Comparison of ENCODE assay signal across 10 cellular contexts in the genomic region with DNA sequence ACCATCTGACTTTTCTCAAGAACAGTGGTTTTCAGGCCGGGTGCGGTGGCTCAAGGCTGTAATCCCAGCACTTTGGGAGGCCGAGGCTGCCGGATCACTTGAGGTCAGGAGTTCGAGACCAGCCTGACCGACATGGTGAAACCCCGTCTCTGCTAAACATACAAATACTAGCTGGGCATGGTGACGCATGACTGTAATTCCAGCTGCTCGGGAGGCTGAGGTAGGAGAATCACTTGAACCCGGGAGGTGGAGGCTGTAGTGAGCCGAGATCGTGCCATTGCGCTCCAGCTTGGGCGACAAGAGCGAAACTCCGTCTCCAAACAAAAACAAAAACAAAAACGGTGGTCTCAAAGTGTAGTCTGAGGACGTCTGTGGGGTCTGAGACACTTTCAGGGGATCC. TPM values are rescaled to one million over a fixed set of nuclear protein-coding genes. Genes with fewer than 3 reads are reported as not detected.
DNase-seq lines count a peak whose midpoint lies in the region; ATAC-seq and TF ChIP-seq lines count a peak whose summit lies in the region.
"Not testable (repeated sequence)": the region's sequence is repeated elsewhere in the genome, so short reads cannot be mapped to it uniquely, and the experiment has no call there.
"Had no signal": no experiment of that assay in that cellular context is flagged by ENCODE, and none has a peak within 500 bp of the region (broad histone marks: within the 10 kb centered on the region; RNA-seq: fewer than 3 reads in every experiment).

No MANE protein-coding gene starts in this region.

- WGBS in GM23248 (ENCODE audit: low coverage in 1 of 2, low lambda C conversion rate in 2 of 2, missing lambda C conversion rate in 2 of 2), 2 experiments = 85% methylated on average over 18 of the region's 18 CpGs
- WGBS in mesodermal cell (ENCODE audit: insufficient coverage in 2 of 2), 2 experiments = 87% methylated on average over 17 to 18 of the region's 18 CpGs

- DNase-seq in A673 (ENCODE audit: low spot score); GM23248; activated CD8-positive, alpha-beta T cell treated with anti-CD3 and anti-CD28 coated beads for 36 hours; breast epithelium (ENCODE audit: low spot score in 2 of 2); fibroblast of the aortic adventitia (ENCODE audit: low read depth); retinal pigment epithelial cell (ENCODE audit: low read depth): not testable (repeated sequence)

- ATAC-seq in activated CD8-positive, alpha-beta T cell treated with anti-CD3 and anti-CD28 coated beads for 36 hours = not testable (repeated sequence)

- not testable (repeated sequence) for H3K9me2 ChIP-seq in GM23248 (ENCODE audit: insufficient read depth)

- POLR2A ChIA-PET in A673 (lab: Charles Lee; ENCODE audit: low non-redundant PET) = interaction anchor here (0.7 kb wide), 1 partner anchor 642 kb away, joined by 5 read pairs; no protein-coding TSS in a partner anchor
- POLR2A ChIA-PET in activated CD8-positive, alpha-beta T cell treated with anti-CD3 and anti-CD28 coated beads for 36 hours (lab: Charles Lee) = interaction anchor here (0.8 to 1.5 kb wide), 3 partner anchors 10 to 174 kb away, joined by 3 to 7 read pairs (median 4); no protein-coding TSS in a partner anchor

- not testable (repeated sequence) for H3K9me3 ChIP-seq in A673 (ENCODE audit: low read depth, low read length, poor library complexity, severe bottlenecking); GM23248 (ENCODE audit: low read depth); OCI-LY3 (ENCODE audit: insufficient read depth, low read length); breast epithelium; mesodermal cell (ENCODE audit: control insufficient read depth, low read length)

- not testable (repeated sequence) for TF ChIP-seq CTCF in A673 (conservative IDR thresholded peaks at IDR 0.05; ENCODE audit: low read depth, low read length); OCI-LY3 (IDR thresholded peaks at IDR 0.05; ENCODE audit: low read depth, low read length); activated CD8-positive, alpha-beta T cell treated with anti-CD3 and anti-CD28 coated beads for 36 hours (IDR thresholded peaks at IDR 0.05); breast epithelium (IDR thresholded peaks at IDR 0.05); fibroblast of the aortic adventitia (IDR thresholded peaks at IDR 0.05; ENCODE audit: insufficient read depth, low read length); retinal pigment epithelial cell (conservative IDR thresholded peaks at IDR 0.05; ENCODE audit: low read depth, low read length)

- peaks cover 54% of the 10 kb centered on the region for H3K79me2 ChIP-seq in GM23248 (ENCODE audit: insufficient read depth)
- peaks cover 38% of the 10 kb centered on the region for H3K79me2 ChIP-seq in OCI-LY3 (ENCODE audit: low read length)

- H3K4me3 ChIP-seq in A673 (ENCODE audit: low read depth, low read length, poor library complexity, severe bottlenecking) = peak overlapping the region; percentile 98
- peak overlapping the region; percentile 93 for H3K4me3 ChIP-seq in GM23248
- peak overlapping the region; percentile 86 for H3K4me3 ChIP-seq in OCI-LY3 (ENCODE audit: low read length)
- H3K4me3 ChIP-seq in breast epithelium = peak overlapping the region in 2 of 3 donors; percentile 75 to 78
- peak overlapping the region; percentile 96 for H3K4me3 ChIP-seq in fibroblast of the aortic adventitia (ENCODE audit: low read depth, low read length)
- H3K4me3 ChIP-seq in mesodermal cell (ENCODE audit: extremely low read depth, insufficient read depth, low read length, poor library complexity, severe bottlenecking) = peak overlapping the region; percentile 96
- H3K4me3 ChIP-seq in retinal pigment epithelial cell (ENCODE audit: low read length) = peak overlapping the region; percentile 89

- H3K27ac ChIP-seq in A673 (ENCODE audit: low read depth, low read length, poor library complexity, severe bottlenecking); GM23248; breast epithelium; mesodermal cell (ENCODE audit: low read depth, low read length, severe bottlenecking): not testable (repeated sequence)
- 0 out of 2 replicates have a peak overlapping the region, but pooled peaks have one; percentile 60 for H3K27ac ChIP-seq in OCI-LY3 (ENCODE audit: low read length)

- not testable (repeated sequence) for TF ChIP-seq POLR2A in breast epithelium (IDR thresholded peaks at IDR 0.05)

- not testable (repeated sequence) for H2AFZ ChIP-seq in GM23248; OCI-LY3 (ENCODE audit: low read depth, low read length)

- peak overlapping the region; percentile 100 for H3K4me3 Mint-ChIP-seq in activated CD8-positive, alpha-beta T cell treated with anti-CD3 and anti-CD28 coated beads for 36 hours

- in situ Hi-C loops in GM23248 (cut with MboI) = not testable (repeated sequence)

- not testable (repeated sequence) for H3K9me3 Mint-ChIP-seq in activated CD8-positive, alpha-beta T cell treated with anti-CD3 and anti-CD28 coated beads for 36 hours

- intact Hi-C loops in A673 (cut with micrococcal nuclease; ENCODE audit: unreplicated experiment) = loop anchor here (2.0 to 10.0 kb wide), 3 partner anchors 296 to 662 kb away; a partner anchor contains a TSS
- intact Hi-C loops in activated CD8-positive, alpha-beta T cell treated with anti-CD3 and anti-CD28 coated beads for 36 hours (cut with micrococcal nuclease) = loop anchor here (10.0 kb wide), 1 partner anchor 292 kb away; a partner anchor contains a TSS
- intact Hi-C loops in breast epithelium (cut with DNase I; ENCODE audit: low total_unique reads) = not testable (repeated sequence)

- H3K36me3 ChIP-seq in A673 (ENCODE audit: insufficient read depth, low read length, poor library complexity, severe bottlenecking) (peaks cover 26% of the 10 kb centered on the region), GM23248 (ENCODE audit: low read depth) (peaks cover 17% of the 10 kb centered on the region), OCI-LY3 (replicated peaks; ENCODE audit: low read depth, low read length) (peaks cover 15% of the 10 kb centered on the region), mesodermal cell (ENCODE audit: control insufficient read depth, insufficient read depth, low read length) (peaks cover 25% of the 10 kb centered on the region)
- not testable (repeated sequence) for H3K36me3 ChIP-seq in breast epithelium

- H3K4me1 ChIP-seq in A673 (ENCODE audit: insufficient read depth, low read length, poor library complexity, severe bottlenecking) (peaks cover 13% of the 10 kb centered on the region), GM23248 (ENCODE audit: insufficient read depth) (peaks cover 10% of the 10 kb centered on the region), OCI-LY3 (ENCODE audit: low read length) (peaks cover 71% of the 10 kb centered on the region)
- not testable (repeated sequence) for H3K4me1 ChIP-seq in breast epithelium; mesodermal cell (ENCODE audit: control insufficient read depth, insufficient read depth, low read length, poor library complexity, severe bottlenecking)

- peaks cover 22% of the 10 kb centered on the region for H3K36me3 Mint-ChIP-seq in activated CD8-positive, alpha-beta T cell treated with anti-CD3 and anti-CD28 coated beads for 36 hours (ENCODE audit: low read depth)

- H4K20me1 ChIP-seq in GM23248 (ENCODE audit: insufficient read depth); OCI-LY3 (ENCODE audit: insufficient read depth, low read length): not testable (repeated sequence)

- H3K4me2 ChIP-seq in GM23248 (ENCODE audit: unreplicated experiment) = peak overlapping the region; percentile 94
- H3K4me2 ChIP-seq in OCI-LY3 (ENCODE audit: low read length) = peak overlapping the region; percentile 77

- not testable (repeated sequence) for H3F3A ChIP-seq in GM23248 (ENCODE audit: insufficient read depth)

- not testable (repeated sequence) for BruUV-seq in A673 (replicated peaks; lab: Mats Ljungman, UMichigan)

- not testable (repeated sequence) for H3K27me3 ChIP-seq in A673 (replicated peaks; ENCODE audit: insufficient read depth, low read depth, low read length, poor library complexity); GM23248 (replicated peaks; ENCODE audit: insufficient read depth); OCI-LY3 (ENCODE audit: low read depth, low read length); breast epithelium

- H3K9ac ChIP-seq in GM23248 = peak overlapping the region; percentile 90
- H3K9ac ChIP-seq in OCI-LY3 (ENCODE audit: low read length) = peak overlapping the region; percentile 89; the same call in 1 of the 2 replicates

- not testable (repeated sequence) for H3K27me3 Mint-ChIP-seq in activated CD8-positive, alpha-beta T cell treated with anti-CD3 and anti-CD28 coated beads for 36 hours

- CTCF ChIA-PET in A673 (lab: Charles Lee) = interaction anchor here (1.0 kb wide), 1 partner anchor 331 kb away, joined by 4 read pairs; no protein-coding TSS in a partner anchor
- CTCF ChIA-PET in activated CD8-positive, alpha-beta T cell treated with anti-CD3 and anti-CD28 coated beads for 36 hours (lab: Charles Lee) = interaction anchor here (0.7 to 5.1 kb wide), 8 partner anchors 8 to 347 kb away, joined by 3 to 53 read pairs (median 4); a partner anchor contains a TSS

- H3K27ac Mint-ChIP-seq in activated CD8-positive, alpha-beta T cell treated with anti-CD3 and anti-CD28 coated beads for 36 hours = peak overlapping the region; percentile 60

- peaks cover 31% of the 10 kb centered on the region for H3K4me1 Mint-ChIP-seq in activated CD8-positive, alpha-beta T cell treated with anti-CD3 and anti-CD28 coated beads for 36 hours (ENCODE audit: low read depth)

RNA-seq across cellular contexts. Expression of a gene that starts 1.2 kb away (rescaled TPM):
- total RNA-seq in A673 (2021) (50.0 and 52.0 TPM in 2 replicates), breast epithelium (10 to 100 TPM; 25.6 to 37.0 (median 33.4) TPM), fibroblast of the aortic adventitia (ENCODE audit: low replicate concordance) (15.7 and 63.4 TPM in 2 replicates)
- 79.8 and 82.1 TPM in 2 replicates for total RNA-seq in GM23248 (2014; rRNA removed; shearing (Covaris generic))
- polyA plus RNA-seq in GM23248 (2016; fragmentation: Nextera tagmentation; extraction: Ambion mirVana) = 60.6 and 65.1 TPM in 2 replicates
- 10 to 100 TPM; 36.7 to 38.9 TPM for total RNA-seq in activated CD8-positive, alpha-beta T cell treated with anti-CD3 and anti-CD28 coated beads for 36 hours
- polyA plus RNA-seq in mesodermal cell (2013, experiment 1 of 2) = 24.1 TPM
- polyA plus RNA-seq in mesodermal cell (2013, experiment 2 of 2) = 22.8 TPM

RNA-seq across cellular contexts. Expression of a gene that starts 21.7 kb away (rescaled TPM):
- total RNA-seq in A673 (2021) = 1.7 and 2.0 TPM in 2 replicates
- 0.22 and 1.3 TPM in 2 replicates for total RNA-seq in GM23248 (2014; rRNA removed; shearing (Covaris generic))
- polyA plus RNA-seq in GM23248 (2016; fragmentation: Nextera tagmentation; extraction: Ambion mirVana) = not detected in 2 replicates
- total RNA-seq in activated CD8-positive, alpha-beta T cell treated with anti-CD3 and anti-CD28 coated beads for 36 hours = 1 to 10 TPM; 1.9 to 2.6 TPM
- 1 to 10 TPM; 1.1 to 2.9 (median 1.5) TPM for total RNA-seq in breast epithelium
- total RNA-seq in fibroblast of the aortic adventitia (ENCODE audit: low replicate concordance) = not detected in 2 replicates
- polyA plus RNA-seq in mesodermal cell (2013, experiment 1 of 2) = 0.70 TPM
- 0.46 TPM for polyA plus RNA-seq in mesodermal cell (2013, experiment 2 of 2)

RNA-seq across cellular contexts. Expression of a gene that starts 43.3 kb away (rescaled TPM):
- total RNA-seq in A673 (2021) (not detected in 2 replicates), breast epithelium (not detected), fibroblast of the aortic adventitia (ENCODE audit: low replicate concordance) (not detected in 2 replicates)
- total RNA-seq in GM23248 (2014; rRNA removed; shearing (Covaris generic)) = not detected in 2 replicates
- not detected in 2 replicates for polyA plus RNA-seq in GM23248 (2016; fragmentation: Nextera tagmentation; extraction: Ambion mirVana)
- total RNA-seq in activated CD8-positive, alpha-beta T cell treated with anti-CD3 and anti-CD28 coated beads for 36 hours = under 1 TPM in 1 of 2 experiments, not detected in 1; 0.20 TPM
- polyA plus RNA-seq in mesodermal cell (2013, experiment 1 of 2) = 1.4 TPM
- polyA plus RNA-seq in mesodermal cell (2013, experiment 2 of 2) = 0.91 TPM
- total RNA-seq: mucosa of descending colon, upper lobe of right lung had no signal
